18 cellular contexts compared by ENCODE assay signal in the genomic region with DNA sequence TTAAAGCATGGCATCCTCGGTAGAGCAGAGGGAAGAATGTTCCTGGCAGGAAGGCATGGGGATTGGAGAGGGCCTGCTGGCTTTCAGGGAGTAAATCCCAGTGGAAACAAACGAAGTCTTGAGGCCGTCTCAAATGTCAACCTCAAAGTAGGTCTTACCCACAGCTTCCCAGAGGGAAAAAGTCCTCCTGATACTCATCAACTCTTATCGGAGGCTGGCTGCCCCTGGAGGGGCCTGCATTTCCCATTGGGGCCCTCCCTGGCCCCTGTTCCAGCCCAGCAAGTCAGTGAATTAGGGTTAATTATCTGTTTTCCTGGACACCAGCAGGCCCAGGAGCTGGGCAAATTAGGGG. TPM values are rescaled to one million over a fixed set of nuclear protein-coding genes. Genes with fewer than 3 reads are reported as not detected.
"Had no signal": no experiment of that assay in that cellular context is flagged by ENCODE, and none has a peak within 500 bp of the region (broad histone marks: within the 10 kb centered on the region; RNA-seq: fewer than 3 reads in every experiment).

No MANE protein-coding gene starts in this region.

- DNase-seq: activated CD4-positive, alpha-beta T cell treated with anti-CD3 and anti-CD28 coated beads, Interleukin-2, amount 50 U/mL, for 1 hour; activated naive CD4-positive, alpha-beta T cell; activated naive CD8-positive, alpha-beta T cell treated with anti-CD3 and anti-CD28 coated beads, Interleukin-2, amount 10 ng/mL, durations not matched to agents 7 days and 5 days; activated T-cell treated with anti-CD3 and anti-CD28 coated beads for 4 hours; brain microvascular endothelial cell; effector memory CD4-positive, alpha-beta T cell; foreskin melanocyte; head of caudate nucleus; lower lobe of right lung; naive thymus-derived CD4-positive, alpha-beta T cell; stimulated activated CD4-positive, alpha-beta T cell treated with anti-CD3 and anti-CD28 coated beads, Interleukin-4, amount 100 ng/mL, for 4 hours; stimulated activated CD8-positive, alpha-beta memory T cell treated with anti-CD3 and anti-CD28 coated beads, Interleukin-4, amount 100 ng/mL, for 48 hours; stimulated activated naive CD8-positive, alpha-beta T cell treated with anti-CD3 and anti-CD28 coated beads, Interleukin-15, Interleukin-2, amounts not matched to agents 100 U/mL and 50 U/mL, for 24 hours; transverse colon had no signal

- ATAC-seq: activated CD4-positive, CD25-positive, alpha-beta regulatory T cell treated with anti-CD3 and anti-CD28 coated beads, Interleukin-2, amount 50 U/mL, for 24 hours; lower lobe of right lung; naive thymus-derived CD4-positive, alpha-beta T cell; stimulated activated naive CD8-positive, alpha-beta T cell treated with anti-CD3 and anti-CD28 coated beads, Interleukin-15, Interleukin-2, amounts not matched to agents 100 U/mL and 50 U/mL, for 24 hours had no signal

- H3K36me3 ChIP-seq: brain microvascular endothelial cell, lower lobe of right lung, neutrophil, transverse colon had no signal

- H3K4me3 ChIP-seq: lower lobe of right lung, skin epidermis, transverse colon had no signal

- H3K27ac ChIP-seq: brain microvascular endothelial cell, lower lobe of right lung, neutrophil, transverse colon had no signal

- H3K9me3 ChIP-seq: lower lobe of right lung, neutrophil, transverse colon had no signal

RNA-seq across cellular contexts. Expression of gene GLI2, which starts 52.7 kb away (rescaled TPM):
- total RNA-seq: mononuclear cell had no signal
- polyA plus RNA-seq: naive thymus-derived CD4-positive, alpha-beta T cell had no signal
